12 cellular contexts compared by ENCODE assay signal in the genomic region with DNA sequence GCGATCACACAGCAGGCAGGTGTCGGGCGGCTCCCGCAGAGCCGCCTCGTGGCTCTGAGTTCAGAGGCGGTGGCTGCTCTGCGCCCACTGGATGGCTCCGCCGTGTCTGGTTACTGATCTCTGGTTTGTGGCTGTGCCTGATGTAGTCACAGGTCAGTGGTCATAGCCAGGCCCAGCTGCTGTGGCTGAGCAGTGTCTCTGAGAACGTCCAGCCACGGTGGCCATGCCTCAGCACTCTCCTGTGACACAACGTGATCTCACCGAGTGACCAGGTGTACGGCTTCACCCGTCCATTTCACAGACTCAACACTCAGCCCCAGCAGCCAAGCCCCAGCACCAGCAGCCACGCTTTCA.
A peak's percentile ranks its signal among the peaks of the same experiment; 100 is the strongest.
DNase-seq lines count a peak whose midpoint lies in the region; ATAC-seq and TF ChIP-seq lines count a peak whose summit lies in the region.
"Had no signal": no experiment of that assay in that cellular context is flagged by ENCODE, and none has a peak within 500 bp of the region (broad histone marks: within the 10 kb centered on the region; RNA-seq: fewer than 3 reads in every experiment).

No MANE protein-coding gene starts in this region.

- H3K79me2 ChIP-seq in MM.1S (ENCODE audit: low read length), result peaks cover 67% of the 10 kb centered on the region

- H3K4me1 ChIP-seq in left lung (no peaks in the 10 kb centered on the region), MM.1S (ENCODE audit: low read length) (peaks cover 29% of the 10 kb centered on the region)
- H3K4me1 ChIP-seq: adrenal gland had no signal

- no peak overlapping the region for H3K4me3 ChIP-seq in GM06990 (replicated peaks; ENCODE audit: low read depth, low read length)
- H3K4me3 ChIP-seq in left lung, result no peak overlapping the region
- no peak overlapping the region for H3K4me3 ChIP-seq in MM.1S (ENCODE audit: low read length)
- H3K4me3 ChIP-seq: adrenal gland had no signal

- DNase-seq in GM06990 (ENCODE audit: extremely low read depth, insufficient read length), result peak; percentile 36
- DNase-seq in NCI-H2107 treated with DMSO at 0.1 percent for 48 hours (lab: John Stamatoyannopoulos, UW; ENCODE audit: unreplicated experiment), result peak; percentile 30
- no peak for DNase-seq in left colon
- DNase-seq in CD1c-positive myeloid dendritic cell (ENCODE audit: extremely low spot score), result no peak
- no peak for DNase-seq in left lung
- no peak for DNase-seq in HCEC 1CT
- no peak for DNase-seq in MM.1S
- DNase-seq: CD4-positive, alpha-beta T cell; naive B cell; NCI-H524 treated with DMSO at 0.1 percent for 48 hours had no signal

- no peak overlapping the region for H2AFZ ChIP-seq in MM.1S (ENCODE audit: low read length)

- no peaks in the 10 kb centered on the region for H3K27me3 ChIP-seq in GM06990 (replicated peaks; ENCODE audit: control insufficient read depth, insufficient read depth, low read length)
- H3K27me3 ChIP-seq in left lung, result peaks cover 0 to 25% of the 10 kb centered on the region in 2 donors
- no peaks in the 10 kb centered on the region for H3K27me3 ChIP-seq in MM.1S (replicated peaks; ENCODE audit: insufficient read depth, low read length)
- H3K27me3 ChIP-seq: adrenal gland had no signal

- H3K9ac ChIP-seq in MM.1S (ENCODE audit: low read length), result no peak overlapping the region

- H3K4me2 ChIP-seq in MM.1S (ENCODE audit: low read depth, low read length), result no peak overlapping the region

- no peaks in the 10 kb centered on the region for H4K20me1 ChIP-seq in MM.1S (ENCODE audit: insufficient read depth, low read length)

- peaks cover 21% of the 10 kb centered on the region for H3F3A ChIP-seq in MM.1S (ENCODE audit: insufficient read depth, low read length)

- intact Hi-C loops in left colon (cut with DNase I, micrococcal nuclease) (no loop called here), left lung (cut with DNase I) (no loop called here)

- H3K9me3 ChIP-seq in left lung (no peaks in the 10 kb centered on the region), MM.1S (replicated peaks; ENCODE audit: insufficient read depth, low read length) (no peaks in the 10 kb centered on the region)
- H3K9me3 ChIP-seq: adrenal gland had no signal

- H3K27ac ChIP-seq in left lung, result no peak overlapping the region
- no peak overlapping the region for H3K27ac ChIP-seq in MM.1S (ENCODE audit: low read length)
- H3K27ac ChIP-seq: adrenal gland had no signal

- H3K36me3 ChIP-seq in GM06990 (ENCODE audit: control insufficient read depth, insufficient read depth, low read length) (peaks cover 1% of the 10 kb centered on the region; the same call in 1 of the 2 replicates), left lung (no peaks in the 10 kb centered on the region), MM.1S (replicated peaks; ENCODE audit: insufficient read depth, low read length) (no peaks in the 10 kb centered on the region)
- H3K36me3 ChIP-seq: adrenal gland had no signal

- no peaks in the 10 kb centered on the region for H3K9me2 ChIP-seq in MM.1S (replicated peaks; ENCODE audit: insufficient read depth, low read length)

- ATAC-seq in GM19395 (IDR thresholded peaks at IDR 0.05; ENCODE audit: unreplicated experiment) (peak; percentile 43), left colon (peak; percentile 52), left lung (no peak)

- TF ChIP-seq CTCF in GM06990 (IDR thresholded peaks at IDR 0.05; ENCODE audit: insufficient read depth, low read length, poor library complexity, severe bottlenecking), result no peak
- no peak for TF ChIP-seq CTCF in left lung (IDR thresholded peaks at IDR 0.05)
- TF ChIP-seq CTCF in MM.1S (IDR thresholded peaks at IDR 0.05; ENCODE audit: low read length), result no peak

Comparison
In these comparisons a context has a peak if more than half of its experiments do, and no peak if none do; other contexts are left out.
1. DNase-seq: peak in GM06990 (single experiment) and NCI-H2107 treated with DMSO at 0.1 percent for 48 hours (single experiment); none in left colon (0 of 2), CD1c-positive myeloid dendritic cell (single experiment), left lung (0 of 2), HCEC 1CT (single experiment) and MM.1S (single experiment).